ENCODE assay signal across 17 cellular contexts in genomic region chr6:109477184-109477583, GRCh38. TPM values are rescaled to one million over a fixed set of nuclear protein-coding genes. Genes with fewer than 3 reads are reported as not detected.
DNase-seq lines count a peak whose midpoint lies in the region; ATAC-seq, FAIRE-seq and TF ChIP-seq lines count a peak whose summit lies in the region.
"Had no signal": no experiment of that assay in that cellular context is flagged by ENCODE, and none has a peak within 500 bp of the region (broad histone marks: within the 10 kb centered on the region; RNA-seq: fewer than 3 reads in every experiment).

No MANE protein-coding gene starts in this region.

- no peaks in the 10 kb centered on the region for H3K9me3 ChIP-seq in naive thymus-derived CD4-positive, alpha-beta T cell (ENCODE audit: control insufficient read depth in 2 of 3, low read length in 3 of 3)
- H3K9me3 ChIP-seq in gastrocnemius medialis = no peaks in the 10 kb centered on the region
- no peaks in the 10 kb centered on the region for H3K9me3 ChIP-seq in MG63

- H3K36me3 Mint-ChIP-seq in T-helper 1 cell treated with Interleukin-12 subunit alpha and Interleukin-12 subunit beta and Interleukin-4 antibody, amounts not matched to agents 30 μg/mL and 1 μg/mL, for 36 hours (ENCODE audit: low read depth) = peaks cover 79% of the 10 kb centered on the region
- H3K36me3 Mint-ChIP-seq in activated naive CD8-positive, alpha-beta T cell = peaks cover 37% of the 10 kb centered on the region
- peaks cover 33 to 76% (median 66%) of the 10 kb centered on the region in 5 donors for H3K36me3 Mint-ChIP-seq in naive thymus-derived CD4-positive, alpha-beta T cell

- peaks cover 6 to 59% (median 28%) of the 10 kb centered on the region in 3 experiments for H3K36me3 ChIP-seq in naive thymus-derived CD4-positive, alpha-beta T cell (ENCODE audit: control insufficient read depth in 2 of 3, insufficient read depth in 3 of 3, low read length in 3 of 3)
- peaks cover 0 to 62% of the 10 kb centered on the region in 2 donors for H3K36me3 ChIP-seq in gastrocnemius medialis
- peaks cover 84% of the 10 kb centered on the region for H3K36me3 ChIP-seq in MG63

- peak overlapping the region; percentile 88 for H3K4me3 Mint-ChIP-seq in T-helper 1 cell treated with Interleukin-12 subunit alpha and Interleukin-12 subunit beta and Interleukin-4 antibody, amounts not matched to agents 30 μg/mL and 1 μg/mL, for 36 hours
- peak overlapping the region; percentile 99 for H3K4me3 Mint-ChIP-seq in activated naive CD8-positive, alpha-beta T cell
- peak overlapping the region; percentile 71 to 99 (median 91) for H3K4me3 Mint-ChIP-seq in naive thymus-derived CD4-positive, alpha-beta T cell

- TF ChIP-seq POLR2A in GM12892 (IDR thresholded peaks at IDR 0.05; ENCODE audit: low read depth, low read length) = no peak
- TF ChIP-seq POLR2A in gastrocnemius medialis (IDR thresholded peaks at IDR 0.05) = no peak

- no peak overlapping the region for H3K27ac ChIP-seq in naive thymus-derived CD4-positive, alpha-beta T cell (ENCODE audit: low read depth, low read length)
- no peak overlapping the region for H3K27ac ChIP-seq in gastrocnemius medialis
- H3K27ac ChIP-seq: 22Rv1, HL-60 had no signal

- POLR2A ChIA-PET in naive thymus-derived CD4-positive, alpha-beta T cell (lab: Charles Lee) = interaction anchor here (1.1 to 1.5 kb wide), 3 partner anchors 13 to 22 kb away, joined by 3 read pairs; partner anchors contain the start of gene MICAL1

- peaks cover 45 to 64% of the 10 kb centered on the region in 2 donors for H3K4me1 ChIP-seq in naive thymus-derived CD4-positive, alpha-beta T cell (ENCODE audit: control insufficient read depth in 2 of 2, insufficient read depth in 2 of 2, low read length in 2 of 2)
- H3K4me1 ChIP-seq in gastrocnemius medialis = peaks cover 39 to 40% of the 10 kb centered on the region in 2 donors

- no peak for ATAC-seq in naive thymus-derived CD4-positive, alpha-beta T cell
- no peak for ATAC-seq in gastrocnemius medialis
- ATAC-seq: HCT116 had no signal

- H3K4me1 Mint-ChIP-seq in T-helper 1 cell treated with Interleukin-12 subunit alpha and Interleukin-12 subunit beta and Interleukin-4 antibody, amounts not matched to agents 30 μg/mL and 1 μg/mL, for 36 hours (ENCODE audit: low read depth) = peaks cover 76% of the 10 kb centered on the region
- H3K4me1 Mint-ChIP-seq in activated naive CD8-positive, alpha-beta T cell (ENCODE audit: low read depth) = peaks cover 87% of the 10 kb centered on the region
- peaks cover 58 to 91% (median 85%) of the 10 kb centered on the region in 7 donors for H3K4me1 Mint-ChIP-seq in naive thymus-derived CD4-positive, alpha-beta T cell

- FAIRE-seq in GM12892 (lab: Jason Lieb, UNC) = no peak
- FAIRE-seq: small intestine had no signal

- H3K27ac Mint-ChIP-seq in T-helper 1 cell treated with Interleukin-12 subunit alpha and Interleukin-12 subunit beta and Interleukin-4 antibody, amounts not matched to agents 30 μg/mL and 1 μg/mL, for 36 hours = peak overlapping the region; percentile 91
- peak overlapping the region; percentile 84 for H3K27ac Mint-ChIP-seq in activated naive CD8-positive, alpha-beta T cell
- H3K27ac Mint-ChIP-seq in naive thymus-derived CD4-positive, alpha-beta T cell = peak overlapping the region in 6 of 9 donors; percentile 59 to 94 (median 82)

- TF ChIP-seq CTCF in HFF-Myc (IDR thresholded peaks at IDR 0.05; ENCODE audit: low read depth, low read length, missing control alignments) = no peak
- TF ChIP-seq CTCF in gastrocnemius medialis (IDR thresholded peaks at IDR 0.05 in 4 of 5, conservative IDR thresholded peaks at IDR 0.05 in 1 of 5) = no peak

- H3K27me3 ChIP-seq in naive thymus-derived CD4-positive, alpha-beta T cell (ENCODE audit: control insufficient read depth in 2 of 2, insufficient read depth in 2 of 2, low read length in 2 of 2) = no peaks in the 10 kb centered on the region
- H3K27me3 ChIP-seq in gastrocnemius medialis (no peaks in the 10 kb centered on the region), MG63 (no peaks in the 10 kb centered on the region)

- CTCF ChIA-PET in naive thymus-derived CD4-positive, alpha-beta T cell (lab: Charles Lee) = no interaction called here

- H3K27me3 Mint-ChIP-seq in T-helper 1 cell treated with Interleukin-12 subunit alpha and Interleukin-12 subunit beta and Interleukin-4 antibody, amounts not matched to agents 30 μg/mL and 1 μg/mL, for 36 hours (ENCODE audit: low read depth) = no peaks in the 10 kb centered on the region
- H3K27me3 Mint-ChIP-seq in activated naive CD8-positive, alpha-beta T cell = no peaks in the 10 kb centered on the region
- H3K27me3 Mint-ChIP-seq in naive thymus-derived CD4-positive, alpha-beta T cell = no peaks in the 10 kb centered on the region

- H3K4me3 ChIP-seq in HFF-Myc (replicated peaks; ENCODE audit: low read depth, low read length) = peak overlapping the region; percentile 35; the same call in 1 of the 2 replicates
- no peak overlapping the region for H3K4me3 ChIP-seq in naive thymus-derived CD4-positive, alpha-beta T cell (ENCODE audit: low read length)
- H3K4me3 ChIP-seq in gastrocnemius medialis = no peak overlapping the region
- H3K4me3 ChIP-seq in MG63 = no peak overlapping the region

- DNase-seq in T-helper 1 cell (no peak), HFF-Myc (ENCODE audit: extremely low read depth, low read depth) (no peak), GM12892 (ENCODE audit: insufficient read length) (no peak), gastrocnemius medialis (no peak), MG63 (no peak)
- no peak for DNase-seq in naive thymus-derived CD4-positive, alpha-beta T cell
- DNase-seq: COR-L47, NCI-H2029 treated with DMSO at 0.1 percent for 48 hours, NCI-H774, nucleus accumbens, small intestine, substantia nigra had no signal

- intact Hi-C loops in naive thymus-derived CD4-positive, alpha-beta T cell (cut with micrococcal nuclease) = no loop called here
- intact Hi-C loops in gastrocnemius medialis (cut with DNase I; ENCODE audit: low total_unique reads) = no loop called here

- no peaks in the 10 kb centered on the region for H3K9me3 Mint-ChIP-seq in T-helper 1 cell treated with Interleukin-12 subunit alpha and Interleukin-12 subunit beta and Interleukin-4 antibody, amounts not matched to agents 30 μg/mL and 1 μg/mL, for 36 hours
- H3K9me3 Mint-ChIP-seq in activated naive CD8-positive, alpha-beta T cell (ENCODE audit: low read depth) = no peaks in the 10 kb centered on the region
- H3K9me3 Mint-ChIP-seq in naive thymus-derived CD4-positive, alpha-beta T cell = peaks cover 0 to 1% (median 0%) of the 10 kb centered on the region in 11 donors

- in situ Hi-C loops in gastrocnemius medialis (cut with MboI; ENCODE audit: low sequenced_read_pairs in 4 of 4) = no loop called here

RNA-seq across cellular contexts. Expression of gene ZBTB24, which starts 5.8 kb away (rescaled TPM):
- total RNA-seq in naive thymus-derived CD4-positive, alpha-beta T cell = 10 to 100 TPM; 10.2 to 26.6 (median 23.4) TPM
- 1 to 10 TPM; 6.9 to 9.0 TPM for polyA plus RNA-seq in naive thymus-derived CD4-positive, alpha-beta T cell
- polyA plus RNA-seq in GM12892 (2012; ENCODE audit: missing spikeins) = 6.3 TPM
- total RNA-seq in gastrocnemius medialis = 10 to 100 TPM in 1 of 4 donors, 1 to 10 TPM in 3; 3.7 to 10.5 (median 6.1) TPM
- 6.0 and 9.8 TPM in 2 replicates for total RNA-seq in MG63 (2014; rRNA removed; shearing (Covaris generic); ENCODE audit: low replicate concordance)

RNA-seq across cellular contexts. Expression of gene MICAL1, which starts 21.6 kb away (rescaled TPM):
- total RNA-seq in naive thymus-derived CD4-positive, alpha-beta T cell = 100 to 1,000 TPM in 2 of 5 experiments, 10 to 100 TPM in 3; 61.4 to 125 (median 78.7) TPM
- 10 to 100 TPM; 18.3 to 22.6 TPM for polyA plus RNA-seq in naive thymus-derived CD4-positive, alpha-beta T cell
- 48.3 TPM for polyA plus RNA-seq in GM12892 (2012; ENCODE audit: missing spikeins)
- total RNA-seq in gastrocnemius medialis = 10 to 100 TPM in 1 of 4 donors, 1 to 10 TPM in 3; 6.0 to 11.6 (median 8.0) TPM
- total RNA-seq in MG63 (2014; rRNA removed; shearing (Covaris generic); ENCODE audit: low replicate concordance) = 11.1 and 21.2 TPM in 2 replicates

RNA-seq across cellular contexts. Expression of gene SMPD2, which starts 36.7 kb away (rescaled TPM):
- total RNA-seq in naive thymus-derived CD4-positive, alpha-beta T cell = 10 to 100 TPM; 16.9 to 33.7 (median 19.6) TPM
- polyA plus RNA-seq in naive thymus-derived CD4-positive, alpha-beta T cell = 1 to 10 TPM; 5.7 to 9.5 TPM
- polyA plus RNA-seq in GM12892 (2012; ENCODE audit: missing spikeins) = 9.8 TPM
- 1 to 10 TPM; 3.9 to 7.7 (median 5.9) TPM for total RNA-seq in gastrocnemius medialis
- 9.3 and 13.4 TPM in 2 replicates for total RNA-seq in MG63 (2014; rRNA removed; shearing (Covaris generic); ENCODE audit: low replicate concordance)

RNA-seq across cellular contexts. Expression of gene PPIL6, which starts 36.8 kb away (rescaled TPM):
- total RNA-seq in naive thymus-derived CD4-positive, alpha-beta T cell = 1 to 10 TPM in 1 of 5 experiments, under 1 TPM in 3, not detected in 1; 0.13 to 1.9 (median 0.40) TPM
- under 1 TPM; 0.44 to 0.71 TPM for polyA plus RNA-seq in naive thymus-derived CD4-positive, alpha-beta T cell
- not detected for polyA plus RNA-seq in GM12892 (2012; ENCODE audit: missing spikeins)
- 1 to 10 TPM in 3 of 4 donors, under 1 TPM in 1; 0.64 to 2.9 (median 1.3) TPM for total RNA-seq in gastrocnemius medialis
- 8.8 TPM in 1 of 2 replicates, not detected in the other for total RNA-seq in MG63 (2014; rRNA removed; shearing (Covaris generic); ENCODE audit: low replicate concordance)
